Comparison of ENCODE assay signal across 22 cellular contexts in genomic region chr13:26324294-26324693, GRCh38.
"Had no signal": no experiment of that assay in that cellular context is flagged by ENCODE, and none has a peak within 500 bp of the region (broad histone marks: within the 10 kb centered on the region; RNA-seq: fewer than 3 reads in every experiment).

No MANE protein-coding gene starts in this region.

- H3K4me3 ChIP-seq: adrenal gland, SJSA1 had no signal

- H3K27me3 ChIP-seq: adrenal gland, SJSA1 had no signal

- H3K9me3 ChIP-seq: adrenal gland, SJSA1 had no signal

- H3K27ac Mint-ChIP-seq: activated CD8-positive, alpha-beta T cell treated with anti-CD3 and anti-CD28 coated beads, Interleukin-2, amount 10 ng/mL, durations not matched to agents 7 days and 5 days; activated naive CD8-positive, alpha-beta T cell treated with anti-CD3 and anti-CD28 coated beads, Interleukin-2, amount 10 ng/mL, durations not matched to agents 7 days and 5 days; T-helper 17 cell had no signal

- ATAC-seq: activated CD4-positive, CD25-positive, alpha-beta regulatory T cell treated with anti-CD3 and anti-CD28 coated beads, Interleukin-2, amount 50 U/mL, for 24 hours; activated CD8-positive, alpha-beta T cell treated with anti-CD3 and anti-CD28 coated beads, Interleukin-2, amount 10 ng/mL, durations not matched to agents 7 days and 5 days; T-helper 17 cell had no signal

- DNase-seq: activated CD4-positive, alpha-beta T cell treated with anti-CD3 and anti-CD28 coated beads for 48 hours; activated CD4-positive, alpha-beta T cell treated with anti-CD3 and anti-CD28 coated beads, Interleukin-2, amount 50 U/mL, for 4 hours; activated CD8-positive, alpha-beta memory T cell treated with anti-CD3 and anti-CD28 coated beads, Interleukin-2, amount 50 U/mL, for 48 hours; activated CD8-positive, alpha-beta T cell treated with anti-CD3 and anti-CD28 coated beads, Interleukin-2, amount 10 ng/mL, durations not matched to agents 7 days and 5 days; activated naive CD4-positive, alpha-beta T cell treated with anti-CD3 and anti-CD28 coated beads, Interleukin-2, amount 50 U/mL, for 16 hours; activated naive CD8-positive, alpha-beta T cell treated with anti-CD3 and anti-CD28 coated beads, Interleukin-2, amount 10 ng/mL, durations not matched to agents 7 days and 5 days; activated T-cell treated with anti-CD3 and anti-CD28 coated beads, Interleukin-2, amount 50 U/mL, for 1 hour; adrenal gland; anterior cingulate cortex; Kasumi-1; KBM-7; NCI-H146; NCI-H1930; NCI-H510A treated with DMSO at 0.1 percent for 48 hours; NCI-H69; SHP77; T-helper 17 cell; T-helper 9 cell had no signal

- H3K36me3 ChIP-seq: adrenal gland, SJSA1 had no signal

- H3K27me3 Mint-ChIP-seq: activated naive CD8-positive, alpha-beta T cell treated with anti-CD3 and anti-CD28 coated beads, Interleukin-2, amount 10 ng/mL, durations not matched to agents 7 days and 5 days; central memory CD8-positive, alpha-beta T cell; T-helper 17 cell had no signal

- H3K4me1 ChIP-seq: adrenal gland, SJSA1 had no signal

- H3K9me3 Mint-ChIP-seq: central memory CD8-positive, alpha-beta T cell had no signal

- H3K27ac ChIP-seq: adrenal gland, SJSA1 had no signal

- H3K4me3 Mint-ChIP-seq: activated CD8-positive, alpha-beta T cell treated with anti-CD3 and anti-CD28 coated beads, Interleukin-2, amount 10 ng/mL, durations not matched to agents 7 days and 5 days; activated naive CD8-positive, alpha-beta T cell treated with anti-CD3 and anti-CD28 coated beads, Interleukin-2, amount 10 ng/mL, durations not matched to agents 7 days and 5 days; central memory CD8-positive, alpha-beta T cell; T-helper 17 cell had no signal

- FAIRE-seq: RCC 7860 had no signal
